Comparison of ENCODE assay signal across 21 cellular contexts in the genomic region with DNA sequence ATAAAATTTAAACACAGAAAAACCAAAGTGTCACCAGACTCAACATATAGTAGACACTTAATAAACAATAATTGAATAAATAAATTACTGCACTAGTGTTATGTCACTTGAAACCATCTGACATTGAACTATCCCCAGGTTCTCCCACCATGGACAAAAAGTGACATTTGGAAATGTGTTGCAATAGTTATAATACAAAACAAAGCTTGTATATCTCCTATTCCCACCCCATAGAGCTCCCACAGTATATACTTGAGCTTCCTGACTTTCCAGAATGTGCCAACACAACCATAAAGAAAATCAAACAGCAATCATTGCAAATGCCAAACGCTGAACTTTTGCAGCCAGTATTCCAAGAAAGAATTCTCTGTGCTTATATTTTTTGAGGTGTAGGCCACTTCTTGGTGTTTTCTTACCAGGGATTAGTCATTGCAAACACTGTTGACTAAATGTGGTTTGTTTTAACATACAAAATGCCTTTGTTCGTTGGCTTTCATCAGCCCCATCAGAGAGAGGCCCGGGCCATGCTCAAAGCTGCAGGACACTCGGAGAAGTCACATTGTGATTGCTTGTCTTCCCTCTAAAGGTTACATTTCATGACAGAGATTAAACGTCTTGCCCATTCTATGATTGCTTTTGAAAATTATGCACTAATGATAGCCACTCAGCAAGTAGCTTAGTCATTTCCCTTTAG. TPM values are rescaled to one million over a fixed set of nuclear protein-coding genes. Genes with fewer than 3 reads are reported as not detected.
DNase-seq lines count a peak whose midpoint lies in the region; ATAC-seq and TF ChIP-seq lines count a peak whose summit lies in the region.
"Had no signal": no experiment of that assay in that cellular context is flagged by ENCODE, and none has a peak within 500 bp of the region (broad histone marks: within the 10 kb centered on the region; RNA-seq: fewer than 3 reads in every experiment).

No MANE protein-coding gene starts in this region.

- peak in 1 of 8 donors; percentile 43 for ATAC-seq in heart right ventricle
- ATAC-seq in Right ventricle myocardium superior (ENCODE audit: poor library complexity) = no peak
- ATAC-seq in WTC11 = no peak
- ATAC-seq in activated CD4-positive, CD25-positive, alpha-beta regulatory T cell treated with anti-CD3 and anti-CD28 coated beads, Interleukin-2, amount 50 U/mL, for 24 hours = no peak
- ATAC-seq: A549; body of pancreas; CD8-positive, alpha-beta T cell; foreskin keratinocyte; GM12878 had no signal

- peaks cover 4 to 68% (median 24%) of the 10 kb centered on the region in 9 donors for H3K4me1 ChIP-seq in heart right ventricle
- peaks cover 9 to 36% (median 15%) of the 10 kb centered on the region in 4 donors for H3K4me1 ChIP-seq in transverse colon
- H3K4me1 ChIP-seq: A549, foreskin keratinocyte had no signal

- H3K4me1 Mint-ChIP-seq in WTC11 = peaks cover 26% of the 10 kb centered on the region

- 45 to 59% methylated on average over 5 of the region's 5 CpGs for WGBS in heart right ventricle, 2 donors
- WGBS in transverse colon (ENCODE audit: low coverage in 1 of 2), 2 donors = 47 to 70% methylated on average over 3 to 5 of the region's 5 CpGs

- no peak for TF ChIP-seq POLR2A in transverse colon (IDR thresholded peaks at IDR 0.05)

- POLR2A ChIA-PET in WTC11 (lab: Charles Lee) = no interaction called here

- H3K9me3 Mint-ChIP-seq in WTC11 = peaks cover 9% of the 10 kb centered on the region

- no peaks in the 10 kb centered on the region for H3K27me3 Mint-ChIP-seq in WTC11 (ENCODE audit: low read depth)

- no peak overlapping the region for H3K4me3 Mint-ChIP-seq in WTC11
- H3K4me3 Mint-ChIP-seq: CD8-positive, alpha-beta T cell; neural progenitor cell had no signal

- H3K27ac ChIP-seq in heart right ventricle (peak overlapping the region in 8 of 10 donors; percentile 17 to 81 (median 42)), transverse colon (peak overlapping the region; percentile 25 to 73 (median 58))
- H3K27ac ChIP-seq: A549, foreskin keratinocyte, neural progenitor cell, tibial artery had no signal

- H3K36me3 ChIP-seq in heart right ventricle (no peaks in the 10 kb centered on the region), transverse colon (no peaks in the 10 kb centered on the region)
- H3K36me3 ChIP-seq: neural progenitor cell, Peyer's patch, tibial artery had no signal

- no peak overlapping the region for H3K27ac Mint-ChIP-seq in WTC11
- H3K27ac Mint-ChIP-seq: CD8-positive, alpha-beta T cell; neural progenitor cell had no signal

- in situ Hi-C loops in transverse colon (cut with MboI; ENCODE audit: low pct_ligation_motif_present in 1 of 4, low pct_unique_long_range_greater_than_20kb in 1 of 4, low sequenced_read_pairs in 3 of 4) = no loop called here

- intact Hi-C loops in heart right ventricle (cut with DNase I) = no loop called here
- intact Hi-C loops in Right ventricle myocardium superior (cut with DNase I) = no loop called here
- intact Hi-C loops in transverse colon (cut with DNase I; ENCODE audit: low total_unique reads) = no loop called here

- CTCF ChIA-PET in WTC11 (lab: Charles Lee) = no interaction called here

- TF ChIP-seq CTCF in heart right ventricle (IDR thresholded peaks at IDR 0.05) (no peak), WTC11 (IDR thresholded peaks at IDR 0.05) (no peak), foreskin fibroblast (IDR thresholded peaks at IDR 0.05; ENCODE audit: low read depth, low read length) (no peak), transverse colon (IDR thresholded peaks at IDR 0.05) (no peak)

- H3K9me3 ChIP-seq in heart right ventricle (no peaks in the 10 kb centered on the region), transverse colon (no peaks in the 10 kb centered on the region)
- H3K9me3 ChIP-seq: A549, body of pancreas, Peyer's patch, tibial artery had no signal

- no peak overlapping the region for H3K4me3 ChIP-seq in heart right ventricle
- H3K4me3 ChIP-seq in foreskin fibroblast (ENCODE audit: low read depth in 1 of 2, low read length in 2 of 2) = no peak overlapping the region
- H3K4me3 ChIP-seq in transverse colon = no peak overlapping the region
- H3K4me3 ChIP-seq: A549, body of pancreas, GM12878, neural progenitor cell, Peyer's patch, tibial artery had no signal

- H3K27me3 ChIP-seq in heart right ventricle (no peaks in the 10 kb centered on the region), transverse colon (no peaks in the 10 kb centered on the region)
- H3K27me3 ChIP-seq: body of pancreas, foreskin keratinocyte, neural progenitor cell, Peyer's patch, tibial artery had no signal

- TF ChIP-seq EP300 in transverse colon (IDR thresholded peaks at IDR 0.05; ENCODE audit: low read depth) = no peak

- no peak for DNase-seq in heart right ventricle
- no peak for DNase-seq in Right ventricle myocardium superior
- no peak for DNase-seq in WTC11 (ENCODE audit: low spot score)
- peak; percentile 44 to 69 for DNase-seq in foreskin fibroblast
- DNase-seq in transverse colon = no peak
- DNase-seq in activated CD4-positive, CD25-positive, alpha-beta regulatory T cell (lab: John Stamatoyannopoulos, UW) = no peak
- no peak for DNase-seq in COR-L47 (lab: John Stamatoyannopoulos, UW)
- DNase-seq: activated naive CD4-positive, alpha-beta T cell; CD8-positive, alpha-beta T cell; foreskin keratinocyte; H7; NCI-H1048; stimulated activated CD4-positive, alpha-beta T cell treated with anti-CD3 and anti-CD28 coated beads, Interleukin-4, amount 100 ng/mL, for 4 hours; tibial artery had no signal

- peaks cover 7% of the 10 kb centered on the region for H3K36me3 Mint-ChIP-seq in WTC11
- H3K36me3 Mint-ChIP-seq: CD8-positive, alpha-beta T cell had no signal

TF ChIP-seq in WTC11, 78 proteins besides CTCF, POLR2A, EP300 and RAD21:
- TF ChIP-seq NR1H2 (CRISPR knock-in tag; IDR thresholded peaks at IDR 0.05) (no peak), FOXK1 (CRISPR knock-in tag; IDR thresholded peaks at IDR 0.05) (no peak), FOXJ3 (CRISPR knock-in tag; IDR thresholded peaks at IDR 0.05; ENCODE audit: borderline replicate concordance) (no peak), GABPB1 (CRISPR knock-in tag; IDR thresholded peaks at IDR 0.05) (peak; percentile 77)
TF ChIP-seq in WTC11: peak in this region for 1.

RNA-seq across cellular contexts. Expression of a gene that starts 33.8 kb away (rescaled TPM):
- total RNA-seq in heart right ventricle (100 to 1,000 TPM in 7 of 10 donors, 10 to 100 TPM in 3; 66.3 to 200 (median 106) TPM), Right ventricle myocardium superior (82.8 TPM), WTC11 (2021) (1.9 to 2.9 TPM (median 2.0 TPM) in 3 replicates), transverse colon (1,000 to 10,000 TPM in 1 of 4 donors, 100 to 1,000 TPM in 1, 10 to 100 TPM in 2; 63.7 to 4,431 (median 108) TPM)
- 10 to 100 TPM; 11.8 to 27.7 TPM for polyA plus RNA-seq in heart right ventricle
- total RNA-seq: CD8-positive, alpha-beta T cell; foreskin keratinocyte; T-helper 1 cell treated with Interleukin-12 subunit alpha and Interleukin-12 subunit beta and Interleukin-4 antibody, amounts not matched to agents 30 ng/mL and 1 ng/mL, for 36 hours had no signal
- polyA plus RNA-seq: foreskin keratinocyte had no signal

Comparison
In these comparisons a context has a peak if more than half of its experiments do, and no peak if none do; other contexts are left out.
1. DNase-seq: peak in foreskin fibroblast (2 of 2); none in heart right ventricle (0 of 2), Right ventricle myocardium superior (single experiment), WTC11 (single experiment), transverse colon (single experiment), activated CD4-positive, CD25-positive, alpha-beta regulatory T cell (0 of 4) and COR-L47 (single experiment).
2. RNA of a gene that starts 33.8 kb away (total RNA-seq): 63.7 to 4,431 TPM in transverse colon, 66.3 to 200 TPM in heart right ventricle and 82.8 TPM in Right ventricle myocardium superior (single experiment); 1.9 to 2.9 TPM in WTC11; every median in the first group is over 10 times any median in the second.